ENCODE assay signal across 20 cellular contexts in the genomic region with DNA sequence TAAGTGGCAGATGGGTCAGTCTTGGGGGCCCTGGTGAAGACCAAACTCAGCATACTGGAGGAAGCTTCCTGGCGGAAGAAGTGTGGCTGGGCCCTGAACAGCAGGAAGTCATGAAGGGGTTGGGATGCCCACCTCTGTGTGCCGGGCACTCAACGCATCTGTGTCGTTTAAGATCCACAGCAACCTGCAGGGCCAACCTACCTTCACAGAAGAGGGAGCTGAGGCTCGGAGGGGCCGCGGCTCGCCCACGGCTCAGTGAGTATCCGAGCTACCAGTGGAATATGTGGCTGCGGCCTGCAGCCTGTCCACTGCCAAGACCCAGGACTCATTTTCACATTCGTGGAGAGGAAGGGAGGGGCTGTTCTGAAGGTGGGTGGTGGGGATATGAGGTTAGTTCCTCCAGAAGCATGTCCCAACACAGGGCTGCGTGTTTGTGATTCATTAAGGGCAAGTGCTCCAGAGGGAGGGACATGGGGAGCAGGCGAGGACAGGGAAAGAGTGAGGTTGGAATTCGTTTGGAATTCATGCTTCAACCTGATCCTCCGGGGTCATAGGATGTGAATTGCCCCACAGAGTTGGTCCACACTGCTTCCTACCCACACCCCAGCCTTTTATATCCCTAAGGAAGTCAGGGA.
DNase-seq lines count a peak whose midpoint lies in the region; ATAC-seq, FAIRE-seq and TF ChIP-seq lines count a peak whose summit lies in the region.
"Had no signal": no experiment of that assay in that cellular context is flagged by ENCODE, and none has a peak within 500 bp of the region (broad histone marks: within the 10 kb centered on the region; RNA-seq: fewer than 3 reads in every experiment).

No MANE protein-coding gene starts in this region.

- H3K36me3 ChIP-seq in RWPE2 (ENCODE audit: low read depth) = no peaks in the 10 kb centered on the region
- no peaks in the 10 kb centered on the region for H3K36me3 ChIP-seq in osteoblast (ENCODE audit: insufficient read depth, low read length)
- H3K36me3 ChIP-seq in GM23338 (ENCODE audit: insufficient read depth) = no peaks in the 10 kb centered on the region
- H3K36me3 ChIP-seq in BE2C = no peaks in the 10 kb centered on the region

- no peaks in the 10 kb centered on the region for H3K36me3 Mint-ChIP-seq in chondrocyte (ENCODE audit: low read depth)
- no peaks in the 10 kb centered on the region for H3K36me3 Mint-ChIP-seq in GM23338 (ENCODE audit: low read depth)
- H3K36me3 Mint-ChIP-seq: CD4-positive, CD25-positive, alpha-beta regulatory T cell; CD8-positive, alpha-beta memory T cell had no signal

- H3K9me3 ChIP-seq in RWPE2 (ENCODE audit: severe bottlenecking) (no peaks in the 10 kb centered on the region), osteoblast (ENCODE audit: low read depth, low read length) (no peaks in the 10 kb centered on the region), BE2C (no peaks in the 10 kb centered on the region)

- H3K27ac Mint-ChIP-seq in chondrocyte (ENCODE audit: unreplicated experiment) = no peak overlapping the region
- no peak overlapping the region for H3K27ac Mint-ChIP-seq in GM23338
- H3K27ac Mint-ChIP-seq: B cell; CD4-positive, CD25-positive, alpha-beta regulatory T cell; CD8-positive, alpha-beta memory T cell; H9 had no signal

- H2AFZ ChIP-seq in osteoblast (ENCODE audit: low read length) = no peak overlapping the region
- H2AFZ ChIP-seq in GM23338 = no peak overlapping the region

- no peaks in the 10 kb centered on the region for H4K20me1 ChIP-seq in osteoblast (ENCODE audit: insufficient read depth, low read length)
- no peaks in the 10 kb centered on the region for H4K20me1 ChIP-seq in GM23338 (replicated peaks; ENCODE audit: insufficient read depth)

- H3K4me1 Mint-ChIP-seq in chondrocyte (ENCODE audit: low read depth) = no peaks in the 10 kb centered on the region
- no peaks in the 10 kb centered on the region for H3K4me1 Mint-ChIP-seq in GM23338
- H3K4me1 Mint-ChIP-seq: B cell; CD4-positive, CD25-positive, alpha-beta regulatory T cell; CD8-positive, alpha-beta memory T cell; H9 had no signal

- H3K27me3 ChIP-seq in RWPE2 (ENCODE audit: insufficient read depth, poor library complexity, severe bottlenecking) (no peaks in the 10 kb centered on the region), foreskin keratinocyte (no peaks in the 10 kb centered on the region), osteoblast (ENCODE audit: insufficient read depth, low read length) (no peaks in the 10 kb centered on the region), GM23338 (ENCODE audit: insufficient read depth) (no peaks in the 10 kb centered on the region), BE2C (no peaks in the 10 kb centered on the region)

- TF ChIP-seq CTCF in RWPE2 (IDR thresholded peaks at IDR 0.05; ENCODE audit: poor library complexity, severe bottlenecking) (no peak), chondrocyte (IDR thresholded peaks at IDR 0.05) (no peak), foreskin keratinocyte (conservative IDR thresholded peaks at IDR 0.05) (no peak), osteoblast (IDR thresholded peaks at IDR 0.05; ENCODE audit: extremely low read depth, low read depth, low read length) (no peak), GM23338 (conservative IDR thresholded peaks at IDR 0.05; ENCODE audit: low read depth in 2 of 2) (no peak), BE2C (IDR thresholded peaks at IDR 0.05; ENCODE audit: low read depth, low read length) (no peak)

- H3K4me3 Mint-ChIP-seq in chondrocyte (ENCODE audit: unreplicated experiment) (no peak overlapping the region), GM23338 (no peak overlapping the region)
- H3K4me3 Mint-ChIP-seq: B cell; CD4-positive, CD25-positive, alpha-beta regulatory T cell; CD8-positive, alpha-beta memory T cell; H9 had no signal

- H3K9me2 ChIP-seq in GM23338 (ENCODE audit: insufficient read depth) = no peaks in the 10 kb centered on the region

- H3K4me2 ChIP-seq in osteoblast (ENCODE audit: insufficient read depth, low read length) = no peak overlapping the region
- no peak overlapping the region for H3K4me2 ChIP-seq in GM23338

- DNase-seq in RWPE2 (ENCODE audit: low spot score) (no peak), chondrocyte (ENCODE audit: low spot score) (peak; percentile 57), foreskin keratinocyte (peak; percentile 62 to 75), osteoblast (ENCODE audit: insufficient read length, low spot score, missing footprints) (peak; percentile 69), HTR-8/SVneo (ENCODE audit: insufficient read length, low spot score) (no peak), GM23338 (ENCODE audit: low spot score) (no peak), BE2C (no peak), EL (no peak)
- DNase-seq: C1 segment of cervical spinal cord; CD4-positive, CD25-positive, alpha-beta regulatory T cell; CD8-positive, alpha-beta memory T cell; COR-L47; DMS 273 treated with DMSO at 0.1 percent for 48 hours; DMS53; DND-41; GOT3; H9 had no signal

- H3K79me2 ChIP-seq in osteoblast (ENCODE audit: insufficient read depth, low read length) = no peaks in the 10 kb centered on the region
- H3K79me2 ChIP-seq in GM23338 (replicated peaks; ENCODE audit: insufficient read depth) = no peaks in the 10 kb centered on the region

- H3K27ac ChIP-seq in RWPE2 (ENCODE audit: poor library complexity, severe bottlenecking) = peak overlapping the region; percentile 43
- H3K27ac ChIP-seq in foreskin keratinocyte = no peak overlapping the region
- H3K27ac ChIP-seq in osteoblast (ENCODE audit: low read depth, low read length) = no peak overlapping the region
- H3K27ac ChIP-seq in GM23338 (ENCODE audit: low read depth) = no peak overlapping the region

- no peak for FAIRE-seq in HTR-8/SVneo (lab: Jason Lieb, UNC)
- FAIRE-seq: G401.6, GM12891 had no signal

- H3K4me1 ChIP-seq in RWPE2 (ENCODE audit: insufficient read depth, poor library complexity, severe bottlenecking) (peaks cover 11% of the 10 kb centered on the region), foreskin keratinocyte (no peaks in the 10 kb centered on the region), osteoblast (ENCODE audit: insufficient read depth, low read length) (no peaks in the 10 kb centered on the region), GM23338 (ENCODE audit: insufficient read depth) (no peaks in the 10 kb centered on the region), BE2C (no peaks in the 10 kb centered on the region)

- no peaks in the 10 kb centered on the region for H3F3A ChIP-seq in GM23338 (replicated peaks; ENCODE audit: low read depth)

- no peak overlapping the region for H3K4me3 ChIP-seq in RWPE2 (ENCODE audit: severe bottlenecking)
- no peak overlapping the region for H3K4me3 ChIP-seq in osteoblast (ENCODE audit: insufficient read depth, low read length)
- no peak overlapping the region for H3K4me3 ChIP-seq in GM23338
- no peak overlapping the region for H3K4me3 ChIP-seq in BE2C (ENCODE audit: low read depth, low read length)

- H3K9me3 Mint-ChIP-seq in chondrocyte (ENCODE audit: low read depth) (no peaks in the 10 kb centered on the region), GM23338 (peaks cover 4% of the 10 kb centered on the region; the same call in 1 of the 3 replicates)
- H3K9me3 Mint-ChIP-seq: CD8-positive, alpha-beta memory T cell had no signal

- peak; percentile 82 for ATAC-seq in RWPE2 (ENCODE audit: low read depth)
- peak; percentile 46 for ATAC-seq in foreskin keratinocyte
- no peak for ATAC-seq in GM23338

- H3K27me3 Mint-ChIP-seq in chondrocyte (ENCODE audit: low read depth) (no peaks in the 10 kb centered on the region), GM23338 (ENCODE audit: insufficient read depth, low read depth, poor library complexity) (peaks cover 6% of the 10 kb centered on the region)
- H3K27me3 Mint-ChIP-seq: B cell had no signal

TF ChIP-seq in GM23338, 12 proteins besides CTCF, POLR2A, EP300 and RAD21 (continues in another document):
- TF ChIP-seq, protein P1, sequence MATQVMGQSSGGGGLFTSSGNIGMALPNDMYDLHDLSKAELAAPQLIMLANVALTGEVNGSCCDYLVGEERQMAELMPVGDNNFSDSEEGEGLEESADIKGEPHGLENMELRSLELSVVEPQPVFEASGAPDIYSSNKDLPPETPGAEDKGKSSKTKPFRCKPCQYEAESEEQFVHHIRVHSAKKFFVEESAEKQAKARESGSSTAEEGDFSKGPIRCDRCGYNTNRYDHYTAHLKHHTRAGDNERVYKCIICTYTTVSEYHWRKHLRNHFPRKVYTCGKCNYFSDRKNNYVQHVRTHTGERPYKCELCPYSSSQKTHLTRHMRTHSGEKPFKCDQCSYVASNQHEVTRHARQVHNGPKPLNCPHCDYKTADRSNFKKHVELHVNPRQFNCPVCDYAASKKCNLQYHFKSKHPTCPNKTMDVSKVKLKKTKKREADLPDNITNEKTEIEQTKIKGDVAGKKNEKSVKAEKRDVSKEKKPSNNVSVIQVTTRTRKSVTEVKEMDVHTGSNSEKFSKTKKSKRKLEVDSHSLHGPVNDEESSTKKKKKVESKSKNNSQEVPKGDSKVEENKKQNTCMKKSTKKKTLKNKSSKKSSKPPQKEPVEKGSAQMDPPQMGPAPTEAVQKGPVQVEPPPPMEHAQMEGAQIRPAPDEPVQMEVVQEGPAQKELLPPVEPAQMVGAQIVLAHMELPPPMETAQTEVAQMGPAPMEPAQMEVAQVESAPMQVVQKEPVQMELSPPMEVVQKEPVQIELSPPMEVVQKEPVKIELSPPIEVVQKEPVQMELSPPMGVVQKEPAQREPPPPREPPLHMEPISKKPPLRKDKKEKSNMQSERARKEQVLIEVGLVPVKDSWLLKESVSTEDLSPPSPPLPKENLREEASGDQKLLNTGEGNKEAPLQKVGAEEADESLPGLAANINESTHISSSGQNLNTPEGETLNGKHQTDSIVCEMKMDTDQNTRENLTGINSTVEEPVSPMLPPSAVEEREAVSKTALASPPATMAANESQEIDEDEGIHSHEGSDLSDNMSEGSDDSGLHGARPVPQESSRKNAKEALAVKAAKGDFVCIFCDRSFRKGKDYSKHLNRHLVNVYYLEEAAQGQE (IDR thresholded peaks at IDR 0.05; ENCODE audit: unreplicated experiment) = no peak
- TF ChIP-seq ZNF331 (CRISPR knock-in tag; IDR thresholded peaks at IDR 0.05; ENCODE audit: low read depth) = no peak
- TF ChIP-seq EZH2phosphoT487 (IDR thresholded peaks at IDR 0.05; ENCODE audit: unreplicated experiment) = no peak
- no peak for TF ChIP-seq STAT1 (IDR thresholded peaks at IDR 0.05; ENCODE audit: unreplicated experiment)

Comparison
In these comparisons a context has a peak if more than half of its experiments do, and no peak if none do; other contexts are left out.
1. DNase-seq: peak in chondrocyte (single experiment), foreskin keratinocyte (2 of 2) and osteoblast (single experiment); none in RWPE2 (single experiment), HTR-8/SVneo (single experiment), GM23338 (single experiment), BE2C (single experiment) and EL (single experiment).